ENCODE assay signal across 1 cellular context in genomic region chr1:207084241-207084640, GRCh38.
TF ChIP-seq lines count a peak whose summit lies in the region.

No MANE protein-coding gene starts in this region.

TF ChIP-seq in WTC11, 78 proteins besides CTCF, POLR2A, EP300 and RAD21 (continued from another document):
- TF ChIP-seq HMGXB4 (CRISPR knock-in tag; IDR thresholded peaks at IDR 0.05) (no peak), JUN (CRISPR knock-in tag; IDR thresholded peaks at IDR 0.05) (no peak), SMAD3 (CRISPR knock-in tag; IDR thresholded peaks at IDR 0.05; ENCODE audit: borderline replicate concordance) (no peak), IRF1 (CRISPR knock-in tag; IDR thresholded peaks at IDR 0.05) (no peak), CREM (CRISPR knock-in tag; IDR thresholded peaks at IDR 0.05) (no peak), KAT7 (CRISPR knock-in tag; IDR thresholded peaks at IDR 0.05; ENCODE audit: borderline replicate concordance) (no peak), AR (CRISPR knock-in tag; IDR thresholded peaks at IDR 0.05) (no peak), ZNF219 (CRISPR knock-in tag; IDR thresholded peaks at IDR 0.05; ENCODE audit: borderline replicate concordance) (no peak), E2F1 (CRISPR knock-in tag; IDR thresholded peaks at IDR 0.05) (no peak)
